ENCODE assay signal across 10 cellular contexts in the genomic region with DNA sequence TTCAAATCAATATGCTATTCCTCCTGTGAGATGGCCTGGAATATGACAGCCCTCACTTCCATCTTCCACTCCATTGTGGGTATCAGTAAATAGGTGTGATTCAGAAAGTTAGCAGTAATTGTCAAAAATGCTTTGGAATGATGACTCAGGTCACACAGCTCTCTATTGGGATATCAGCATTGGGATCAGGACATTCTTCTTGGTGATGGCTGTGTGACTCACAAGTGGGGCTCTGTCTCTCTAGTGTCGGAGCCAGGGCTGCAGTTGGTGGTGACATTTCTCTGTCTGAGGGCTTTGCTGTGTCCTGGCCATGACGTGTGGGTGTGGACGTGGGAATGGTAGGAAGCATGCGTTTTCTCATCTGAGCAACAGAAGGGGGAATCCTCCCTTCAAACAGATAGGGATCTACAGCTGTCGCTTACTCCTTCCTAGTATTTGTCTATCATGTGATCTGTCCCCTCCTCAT.
A peak's percentile ranks its signal among the peaks of the same experiment; 100 is the strongest.
DNase-seq lines count a peak whose midpoint lies in the region; ATAC-seq and TF ChIP-seq lines count a peak whose summit lies in the region.
"Had no signal": no experiment of that assay in that cellular context is flagged by ENCODE, and none has a peak within 500 bp of the region (broad histone marks: within the 10 kb centered on the region; RNA-seq: fewer than 3 reads in every experiment).

No MANE protein-coding gene starts in this region.

- H3K36me3 ChIP-seq in Panc1 (ENCODE audit: control insufficient read depth, insufficient read depth, low read length) (peaks cover 18% of the 10 kb centered on the region; the same call in 1 of the 2 replicates), esophagus (ENCODE audit: control insufficient read depth in 2 of 2, insufficient read depth in 2 of 2, low read length in 1 of 2) (no peaks in the 10 kb centered on the region), trophoblast cell (ENCODE audit: control insufficient read depth in 1 of 2, insufficient read depth in 2 of 2, low read length in 2 of 2) (peaks cover 3 to 4% of the 10 kb centered on the region in 2 experiments)

- CTCF ChIA-PET in Panc1 (lab: Charles Lee): no interaction called here

- H3K4me2 ChIP-seq in trophoblast cell (ENCODE audit: low read length): peak overlapping the region; percentile 13

- in situ Hi-C loops in Panc1 (cut with HindIII; ENCODE audit: low pct_unique_long_range_greater_than_20kb, low sequenced_read_pairs): no loop called here

- H3K4ac ChIP-seq in trophoblast cell (ENCODE audit: low read depth, low read length): peak overlapping the region; percentile 78

- no peak overlapping the region for H3K23ac ChIP-seq in trophoblast cell (ENCODE audit: low read length)

- WGBS in esophagus, 2 donors: 74 to 77% methylated on average over 5 of the region's 5 CpGs
- WGBS in trophoblast cell (ENCODE audit: extremely low coverage, insufficient coverage, insufficient read length): no CpG with 5 or more reads among the region's 5 CpGs

- no peak overlapping the region for H4K12ac ChIP-seq in trophoblast cell (ENCODE audit: low read depth, low read length)

- H3K4me3 ChIP-seq in Panc1 (ENCODE audit: low read depth in 2 of 2, low read length in 2 of 2): peak overlapping the region; percentile 1 to 21; a peak in 2 of 4 replicates
- H3K4me3 ChIP-seq in esophagus (ENCODE audit: low read depth in 1 of 2, low read length in 2 of 2): no peak overlapping the region
- no peak overlapping the region for H3K4me3 ChIP-seq in trophoblast cell (ENCODE audit: low read depth, low read length)
- H3K4me3 ChIP-seq: tibial nerve had no signal

- DNase-seq in Daoy (ENCODE audit: low read depth): peak; percentile 93
- DNase-seq in Panc1 (ENCODE audit: low read depth, low spot score): peak; percentile 98
- DNase-seq in trophoblast cell: peak; percentile 98 to 99
- no peak for DNase-seq in NCI-H510A (lab: John Stamatoyannopoulos, UW)
- no peak for DNase-seq in stimulated activated CD4-positive, alpha-beta T cell treated with anti-CD3 and anti-CD28 coated beads, Interleukin-4, amount 100 ng/mL, for 1 hour
- DNase-seq in NOMO-1 treated with dmso at 0.1 percent for 144 hours (lab: John Stamatoyannopoulos, UW; ENCODE audit: unreplicated experiment): no peak

- H3K14ac ChIP-seq in trophoblast cell (ENCODE audit: low read length): peak overlapping the region; percentile 82

- H3K27ac ChIP-seq in Panc1 (ENCODE audit: low read length) (peak overlapping the region; percentile 96), esophagus (ENCODE audit: low read depth in 2 of 2, low read length in 1 of 2) (peak overlapping the region; percentile 17 to 29), trophoblast cell (ENCODE audit: low read depth, low read length) (peak overlapping the region; percentile 97)
- H3K27ac ChIP-seq: HL-60 had no signal

- intact Hi-C loops in Panc1 (cut with micrococcal nuclease; ENCODE audit: unreplicated experiment): loop anchor here (5.0 kb wide), 2 partner anchors 116 to 161 kb away; no protein-coding TSS in a partner anchor

- no peak overlapping the region for H2BK12ac ChIP-seq in trophoblast cell (ENCODE audit: low read length)

- peaks cover 20% of the 10 kb centered on the region for H3K79me1 ChIP-seq in trophoblast cell (ENCODE audit: low read length)

- peaks cover 99% of the 10 kb centered on the region for H3K4me1 ChIP-seq in Panc1 (ENCODE audit: control insufficient read depth, insufficient read depth, low read length)
- peaks cover 0 to 2% of the 10 kb centered on the region in 2 donors for H3K4me1 ChIP-seq in esophagus (ENCODE audit: control insufficient read depth in 2 of 2, insufficient read depth in 2 of 2, low read length in 1 of 2)
- H3K4me1 ChIP-seq in trophoblast cell (ENCODE audit: control insufficient read depth in 1 of 2, insufficient read depth in 2 of 2, low read length in 2 of 2): peaks cover 24 to 30% of the 10 kb centered on the region in 2 experiments

- no TSS peak for BruUV-seq in Panc1 (replicated peaks; lab: Mats Ljungman, UMichigan)

- H2AFZ ChIP-seq in trophoblast cell (ENCODE audit: insufficient read depth, low read length, poor library complexity): no peak overlapping the region

- H3K27me3 ChIP-seq in Panc1 (ENCODE audit: control insufficient read depth, insufficient read depth, low read length): no peaks in the 10 kb centered on the region
- H3K27me3 ChIP-seq in esophagus (ENCODE audit: control insufficient read depth in 1 of 2, insufficient read depth in 2 of 2, low read length in 2 of 2): no peaks in the 10 kb centered on the region
- H3K27me3 ChIP-seq in trophoblast cell (ENCODE audit: insufficient read depth, low read length): no peaks in the 10 kb centered on the region
- H3K27me3 ChIP-seq: tibial nerve had no signal

- H3K9me3 ChIP-seq in Panc1 (ENCODE audit: control insufficient read depth, insufficient read depth, low read depth, low read length): no peaks in the 10 kb centered on the region
- H3K9me3 ChIP-seq in esophagus (ENCODE audit: control insufficient read depth in 2 of 2, insufficient read depth in 1 of 2, low read depth in 1 of 2, low read length in 1 of 2): no peaks in the 10 kb centered on the region
- no peaks in the 10 kb centered on the region for H3K9me3 ChIP-seq in trophoblast cell (ENCODE audit: insufficient read depth, low read depth, low read length)
- H3K9me3 ChIP-seq: tibial nerve had no signal

- no peak overlapping the region for H2AK5ac ChIP-seq in trophoblast cell (ENCODE audit: low read length)

- ATAC-seq in Panc1 (peak; percentile 83), HG03469 (IDR thresholded peaks at IDR 0.05; ENCODE audit: unreplicated experiment) (no peak)

- H4K91ac ChIP-seq in trophoblast cell (ENCODE audit: low read depth, low read length): peak overlapping the region; percentile 65

- peak overlapping the region; percentile 71 for H4K8ac ChIP-seq in trophoblast cell (ENCODE audit: low read depth, low read length)

- H2BK120ac ChIP-seq in trophoblast cell (ENCODE audit: insufficient read depth, low read length, poor library complexity): no peak overlapping the region

- peaks cover 4% of the 10 kb centered on the region for H3K79me2 ChIP-seq in trophoblast cell (ENCODE audit: control insufficient read depth, insufficient read depth, low read length, poor library complexity)

- TF ChIP-seq CTCF in Panc1 (IDR thresholded peaks at IDR 0.05): no peak

- POLR2A ChIA-PET in Panc1 (lab: Charles Lee): no interaction called here

- H2BK5ac ChIP-seq in trophoblast cell (ENCODE audit: low read depth, low read length, poor library complexity): peak overlapping the region; percentile 94

- peak overlapping the region; percentile 79 for H3K18ac ChIP-seq in trophoblast cell (ENCODE audit: low read length)

- no peak overlapping the region for H3K9ac ChIP-seq in trophoblast cell (ENCODE audit: low read length)

Comparison
In these comparisons a context has a peak if more than half of its experiments do, and no peak if none do; other contexts are left out.
1. DNase-seq: peak in Daoy (single experiment), Panc1 (single experiment) and trophoblast cell (2 of 2); none in NCI-H510A (single experiment), stimulated activated CD4-positive, alpha-beta T cell treated with anti-CD3 and anti-CD28 coated beads, Interleukin-4, amount 100 ng/mL, for 1 hour (single experiment) and NOMO-1 treated with dmso at 0.1 percent for 144 hours (single experiment).
2. H3K27ac ChIP-seq: peak in every context shown above with its lines; median percentile 97 in trophoblast cell; 96 in Panc1; 23 in esophagus.
3. H3K4me3 ChIP-seq: peak in Panc1 (2 of 2); none in esophagus (0 of 2) and trophoblast cell (single experiment).